In genomic region chr2:217254111-217254510, GRCh38 we compare ENCODE assay signal across 19 cellular contexts.
DNase-seq lines count a peak whose midpoint lies in the region; ATAC-seq, FAIRE-seq and TF ChIP-seq lines count a peak whose summit lies in the region.
"Had no signal": no experiment of that assay in that cellular context is flagged by ENCODE, and none has a peak within 500 bp of the region (broad histone marks: within the 10 kb centered on the region; RNA-seq: fewer than 3 reads in every experiment).

No MANE protein-coding gene starts in this region.

- peaks cover 23% of the 10 kb centered on the region for H3K4me1 ChIP-seq in IMR-90 (ENCODE audit: control insufficient read depth, insufficient read depth, low read length)

- CTCF ChIA-PET in IMR-90 (lab: Yijun Ruan, JAX) = interaction anchor here (0.5 to 0.7 kb wide), 2 partner anchors 15 to 23 kb away, joined by 3 to 5 read pairs; no protein-coding TSS in a partner anchor

- H3K14ac ChIP-seq in IMR-90 (replicated peaks; ENCODE audit: low read depth, low read length) = no peak overlapping the region

- dilution Hi-C loops in IMR-90 (cut with HindIII; ENCODE audit: low sequenced_read_pairs, unreplicated experiment) = no loop called here

- no peak overlapping the region for H3K4me2 ChIP-seq in IMR-90 (ENCODE audit: low read depth, low read length)

- H4K91ac ChIP-seq in IMR-90 (ENCODE audit: insufficient read depth, low read depth, low read length) = no peak overlapping the region

- no CpG with 5 or more reads among the region's 2 CpGs for WGBS in IMR-90 (ENCODE audit: extremely low coverage in 2 of 2, insufficient read length in 1 of 2), 2 experiments

- DNase-seq in DMS 273 (lab: John Stamatoyannopoulos, UW; ENCODE audit: unreplicated experiment) = peak; percentile 82
- DNase-seq in IMR-90 = no peak
- peak; percentile 88 for DNase-seq in NCI-H2171 treated with DMSO at 0.1 percent for 48 hours (lab: John Stamatoyannopoulos, UW)
- DNase-seq in HK-2 (ENCODE audit: unreplicated experiment) = no peak
- DNase-seq in GM19239 (ENCODE audit: insufficient read length, low spot score) = no peak
- no peak for DNase-seq in activated CD4-positive, alpha-beta T cell treated with anti-CD3 and anti-CD28 coated beads, Interleukin-2, amount 10 ng/mL, durations not matched to agents 24 days and 14 days
- DNase-seq: C1 segment of cervical spinal cord; Calu3; CD4-positive, alpha-beta T cell; DMS153; DMS79 treated with DMSO at 0.1 percent for 48 hours; EL had no signal

- no peak overlapping the region for H2AFZ ChIP-seq in IMR-90 (replicated peaks; ENCODE audit: low read length, poor library complexity)

- H4K20me1 ChIP-seq in IMR-90 (ENCODE audit: insufficient read depth, low read length) = no peaks in the 10 kb centered on the region

- H4K8ac ChIP-seq in IMR-90 (ENCODE audit: low read depth in 2 of 2, low read length in 2 of 2) = 0 out of 4 replicates have a peak overlapping the region, but pooled peaks of 1 of the 2 experiments have one; percentile 2

- H2BK5ac ChIP-seq in IMR-90 (ENCODE audit: low read depth, low read length, poor library complexity, severe bottlenecking) = no peak overlapping the region

- peaks cover 8% of the 10 kb centered on the region for H3K27me3 Mint-ChIP-seq in activated CD4-positive, alpha-beta T cell treated with anti-CD3 and anti-CD28 coated beads, Interleukin-2, amount 10 ng/mL, durations not matched to agents 24 days and 14 days
- H3K27me3 Mint-ChIP-seq: CD4-positive, alpha-beta T cell had no signal

- no peak overlapping the region for H3K56ac ChIP-seq in IMR-90 (ENCODE audit: extremely low read depth, insufficient read depth, low read length)

- no peak for FAIRE-seq in GM19239 (lab: Jason Lieb, UNC)
- FAIRE-seq: G401.6, GM12891, H1 had no signal

- H3K4ac ChIP-seq in IMR-90 (ENCODE audit: low read depth, low read length) = no peak overlapping the region

- no peaks in the 10 kb centered on the region for H3K36me3 Mint-ChIP-seq in activated CD4-positive, alpha-beta T cell treated with anti-CD3 and anti-CD28 coated beads, Interleukin-2, amount 10 ng/mL, durations not matched to agents 24 days and 14 days (ENCODE audit: low read depth)

- intact Hi-C loops in IMR-90 (cut with micrococcal nuclease) = no loop called here
- intact Hi-C loops in activated CD4-positive, alpha-beta T cell treated with anti-CD3 and anti-CD28 coated beads, Interleukin-2, amount 10 ng/mL, durations not matched to agents 24 days and 14 days (cut with micrococcal nuclease) = no loop called here

- no peak overlapping the region for H3K23ac ChIP-seq in IMR-90 (ENCODE audit: low read depth, low read length)

- no peak overlapping the region for H2AK5ac ChIP-seq in IMR-90 (ENCODE audit: low read depth, low read length)

- H3K36me3 ChIP-seq in IMR-90 (ENCODE audit: control insufficient read depth, insufficient read depth, low read length) = no peaks in the 10 kb centered on the region
- H3K36me3 ChIP-seq: HAP-1 had no signal

- H2BK15ac ChIP-seq in IMR-90 (ENCODE audit: low read depth, low read length) = no peak overlapping the region

- TF ChIP-seq CTCF in IMR-90 (conservative IDR thresholded peaks at IDR 0.05; ENCODE audit: low read depth, low read length) = no peak

- H4K5ac ChIP-seq in IMR-90 (ENCODE audit: low read depth, low read length) = no peak overlapping the region

- BruUV-seq in IMR-90 (replicated peaks; lab: Mats Ljungman, UMichigan) = no TSS peak

- no peak overlapping the region for H3K18ac ChIP-seq in IMR-90 (ENCODE audit: low read depth, low read length)

- peaks cover 4% of the 10 kb centered on the region; the same call in 1 of the 2 replicates for H3K9me1 ChIP-seq in IMR-90 (ENCODE audit: insufficient read depth, low read length)

- no peak overlapping the region for H3K27ac Mint-ChIP-seq in activated CD4-positive, alpha-beta T cell treated with anti-CD3 and anti-CD28 coated beads, Interleukin-2, amount 10 ng/mL, durations not matched to agents 24 days and 14 days
- H3K27ac Mint-ChIP-seq: B cell; CD4-positive, alpha-beta T cell had no signal

- no peak for TF ChIP-seq POLR2A in IMR-90 (IDR thresholded peaks at IDR 0.05; ENCODE audit: low read depth, low read length)

- H3K27ac ChIP-seq in IMR-90 (ENCODE audit: insufficient read depth, low read length) = no peak overlapping the region
- H3K27ac ChIP-seq: HL-60 had no signal

- H3K9me3 ChIP-seq in IMR-90 (ENCODE audit: control insufficient read depth, insufficient read depth, low read length) = no peaks in the 10 kb centered on the region
- H3K9me3 ChIP-seq: HAP-1 had no signal

- H3K79me1 ChIP-seq in IMR-90 (ENCODE audit: low read depth in 1 of 2, low read length in 2 of 2) = no peaks in the 10 kb centered on the region

- in situ Hi-C loops in IMR-90 (cut with MboI; ENCODE audit: low sequenced_read_pairs) = no loop called here

- POLR2A ChIA-PET in IMR-90 (lab: Charles Lee; ENCODE audit: unreplicated experiment) = no interaction called here

- no peaks in the 10 kb centered on the region for H3K27me3 ChIP-seq in IMR-90 (ENCODE audit: control insufficient read depth, insufficient read depth, low read length)

- H3K4me1 Mint-ChIP-seq in activated CD4-positive, alpha-beta T cell treated with anti-CD3 and anti-CD28 coated beads, Interleukin-2, amount 10 ng/mL, durations not matched to agents 24 days and 14 days = no peaks in the 10 kb centered on the region
- H3K4me1 Mint-ChIP-seq: B cell had no signal

- no peak overlapping the region for H2BK20ac ChIP-seq in IMR-90 (ENCODE audit: low read depth, low read length)

- no peak overlapping the region for H3K4me3 Mint-ChIP-seq in activated CD4-positive, alpha-beta T cell treated with anti-CD3 and anti-CD28 coated beads, Interleukin-2, amount 10 ng/mL, durations not matched to agents 24 days and 14 days
- H3K4me3 Mint-ChIP-seq: B cell; CD4-positive, alpha-beta T cell had no signal

- ATAC-seq in IMR-90 (ENCODE audit: low read depth) (no peak), esophagus mucosa (peak; percentile 48)

- H3K9ac ChIP-seq in IMR-90 (ENCODE audit: low read depth, low read length) = no peak overlapping the region

- no peak for TF ChIP-seq RAD21 in IMR-90 (IDR thresholded peaks at IDR 0.05; ENCODE audit: low read length)

- H3K4me3 ChIP-seq in IMR-90 (ENCODE audit: insufficient read depth, low read depth, low read length) = no peak overlapping the region
- H3K4me3 ChIP-seq: HAP-1 had no signal

- no peak overlapping the region for H2AK9ac ChIP-seq in IMR-90 (replicated peaks; ENCODE audit: low read depth, low read length, poor library complexity)

- H3K9me3 Mint-ChIP-seq in activated CD4-positive, alpha-beta T cell treated with anti-CD3 and anti-CD28 coated beads, Interleukin-2, amount 10 ng/mL, durations not matched to agents 24 days and 14 days = no peaks in the 10 kb centered on the region
- H3K9me3 Mint-ChIP-seq: CD4-positive, alpha-beta T cell had no signal

- no peak overlapping the region for H2BK120ac ChIP-seq in IMR-90 (ENCODE audit: low read depth, low read length)

TF ChIP-seq in IMR-90, 13 proteins besides CTCF, POLR2A, EP300 and RAD21:
- TF ChIP-seq RFX5 (IDR thresholded peaks at IDR 0.05; ENCODE audit: low read depth, low read length) (no peak), CEBPB (IDR thresholded peaks at IDR 0.05; ENCODE audit: low read depth, low read length) (0 out of 2 replicates have a peak, but pooled peaks have one; percentile 20), MXI1 (IDR thresholded peaks at IDR 0.05; ENCODE audit: borderline replicate concordance, low read depth, low read length) (no peak), MAZ (IDR thresholded peaks at IDR 0.05; ENCODE audit: borderline replicate concordance, low read depth, low read length) (no peak), MAFK (IDR thresholded peaks at IDR 0.05; ENCODE audit: low read depth, low read length) (no peak)

Comparison
In these comparisons a context has a peak if more than half of its experiments do, and no peak if none do; other contexts are left out.
1. DNase-seq: peak in DMS 273 (single experiment) and NCI-H2171 treated with DMSO at 0.1 percent for 48 hours (single experiment); none in IMR-90 (single experiment), HK-2 (single experiment), GM19239 (single experiment) and activated CD4-positive, alpha-beta T cell treated with anti-CD3 and anti-CD28 coated beads, Interleukin-2, amount 10 ng/mL, durations not matched to agents 24 days and 14 days (single experiment).